13 cellular contexts compared by ENCODE assay signal in the genomic region with DNA sequence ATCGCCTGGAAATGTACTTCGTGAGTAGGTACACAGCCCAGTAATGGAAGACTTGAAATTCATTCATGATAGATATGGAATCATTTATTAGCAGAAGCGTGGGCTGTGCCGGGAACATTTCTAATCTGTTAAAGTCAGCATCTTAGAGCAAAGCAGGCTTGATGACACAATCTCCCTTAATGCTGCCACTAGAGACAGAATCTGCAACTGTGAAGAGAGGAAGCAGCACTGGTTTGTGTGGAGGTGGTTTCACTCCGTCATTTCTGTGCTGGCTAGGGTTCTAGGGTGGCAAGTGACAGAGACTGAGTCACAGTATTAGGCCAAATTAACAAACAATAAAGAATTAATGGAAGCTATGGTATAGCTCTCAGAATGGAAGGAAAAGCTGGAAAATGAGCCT.
DNase-seq lines count a peak whose midpoint lies in the region; ATAC-seq and TF ChIP-seq lines count a peak whose summit lies in the region.
"Had no signal": no experiment of that assay in that cellular context is flagged by ENCODE, and none has a peak within 500 bp of the region (broad histone marks: within the 10 kb centered on the region; RNA-seq: fewer than 3 reads in every experiment).

No MANE protein-coding gene starts in this region.

- peak; percentile 4 for TF ChIP-seq CTCF in brain microvascular endothelial cell (IDR thresholded peaks at IDR 0.05; ENCODE audit: low read depth, low read length, missing control alignments)
- TF ChIP-seq CTCF in testis (IDR thresholded peaks at IDR 0.05): no peak

- H3K27ac ChIP-seq in right cardiac atrium (ENCODE audit: low read length) (no peak overlapping the region), brain microvascular endothelial cell (no peak overlapping the region), testis (no peak overlapping the region)

- peaks cover 50% of the 10 kb centered on the region for H3K27me3 Mint-ChIP-seq in stimulated activated memory B cell treated with anti-CD40 and anti-IgM and Interleukin-4, amounts not matched to agents 10 μg/mL and 1 μg/mL and 100 μg/mL, for 72 hours

- H3K36me3 ChIP-seq in brain microvascular endothelial cell (replicated peaks): no peaks in the 10 kb centered on the region
- no peaks in the 10 kb centered on the region for H3K36me3 ChIP-seq in testis (ENCODE audit: low read depth, missing control alignments)

- H3K27ac Mint-ChIP-seq in stimulated activated memory B cell treated with anti-CD40 and anti-IgM and Interleukin-4, amounts not matched to agents 10 μg/mL and 1 μg/mL and 100 μg/mL, for 72 hours: no peak overlapping the region
- H3K27ac Mint-ChIP-seq: B cell, nephron progenitor cell had no signal

- ATAC-seq in right cardiac atrium: peak; percentile 54 to 60
- ATAC-seq in Right ventricle myocardium inferior: no peak
- ATAC-seq in HG03103 (IDR thresholded peaks at IDR 0.05; ENCODE audit: low read depth, unreplicated experiment): peak; percentile 77
- peak; percentile 55 for ATAC-seq in stimulated activated memory B cell treated with anti-CD40 and anti-IgM and Interleukin-4, amounts not matched to agents 10 μg/mL and 1 μg/mL and 100 μg/mL, for 72 hours
- ATAC-seq in SK-N-SH treated with all-trans-retinoic acid at 6 μM for 48 hours: no peak

- no peaks in the 10 kb centered on the region for H3K4me1 Mint-ChIP-seq in stimulated activated memory B cell treated with anti-CD40 and anti-IgM and Interleukin-4, amounts not matched to agents 10 μg/mL and 1 μg/mL and 100 μg/mL, for 72 hours
- H3K4me1 Mint-ChIP-seq: B cell had no signal

- H3K4me3 Mint-ChIP-seq in stimulated activated memory B cell treated with anti-CD40 and anti-IgM and Interleukin-4, amounts not matched to agents 10 μg/mL and 1 μg/mL and 100 μg/mL, for 72 hours: no peak overlapping the region
- H3K4me3 Mint-ChIP-seq: B cell, nephron progenitor cell had no signal

- H3K4me3 ChIP-seq in right cardiac atrium (ENCODE audit: low read length): no peak overlapping the region
- no peak overlapping the region for H3K4me3 ChIP-seq in brain microvascular endothelial cell (ENCODE audit: low read depth, low read length)
- no peak overlapping the region for H3K4me3 ChIP-seq in testis

- H3K27me3 ChIP-seq in right cardiac atrium (ENCODE audit: control insufficient read depth, insufficient read depth) (no peaks in the 10 kb centered on the region), brain microvascular endothelial cell (replicated peaks) (no peaks in the 10 kb centered on the region), testis (no peaks in the 10 kb centered on the region)

- in situ Hi-C loops in brain microvascular endothelial cell (cut with HindIII; ENCODE audit: low pct_ligation_motif_present, low sequenced_read_pairs): no loop called here

- no peak for DNase-seq in right cardiac atrium
- DNase-seq in Right ventricle myocardium inferior (ENCODE audit: missing footprints): no peak
- no peak for DNase-seq in brain microvascular endothelial cell
- no peak for DNase-seq in testis
- DNase-seq in NCI-H1417 treated with DMSO at 0.1 percent for 48 hours (lab: John Stamatoyannopoulos, UW): no peak
- DNase-seq: activated T-cell treated with anti-CD3 and anti-CD28 coated beads for 4 hours, NCI-H1694 treated with DMSO at 0.1 percent for 48 hours, nephron progenitor cell, T-helper 9 cell had no signal

- WGBS in right cardiac atrium: 58% methylated on average over 5 of the region's 5 CpGs
- 62 to 75% methylated on average over 5 of the region's 5 CpGs for WGBS in testis, 2 donors

- H3K9me3 ChIP-seq in right cardiac atrium (ENCODE audit: control insufficient read depth, low read length) (no peaks in the 10 kb centered on the region), testis (no peaks in the 10 kb centered on the region)

- no peaks in the 10 kb centered on the region for H3K36me3 Mint-ChIP-seq in stimulated activated memory B cell treated with anti-CD40 and anti-IgM and Interleukin-4, amounts not matched to agents 10 μg/mL and 1 μg/mL and 100 μg/mL, for 72 hours

- intact Hi-C loops in right cardiac atrium (cut with DNase I): no loop called here
- intact Hi-C loops in Right ventricle myocardium inferior (cut with DNase I): no loop called here
- intact Hi-C loops in testis (cut with DNase I; ENCODE audit: low total_unique reads): no loop called here

- no peaks in the 10 kb centered on the region for H3K4me1 ChIP-seq in right cardiac atrium (ENCODE audit: control insufficient read depth, insufficient read depth, low read length)
- no peaks in the 10 kb centered on the region for H3K4me1 ChIP-seq in testis

- TF ChIP-seq POLR2A in testis (IDR thresholded peaks at IDR 0.05): no peak

- H3K9me3 Mint-ChIP-seq in stimulated activated memory B cell treated with anti-CD40 and anti-IgM and Interleukin-4, amounts not matched to agents 10 μg/mL and 1 μg/mL and 100 μg/mL, for 72 hours: no peaks in the 10 kb centered on the region

TF ChIP-seq in SK-N-SH treated with all-trans-retinoic acid at 6 μM for 48 hours, 23 proteins besides CTCF, POLR2A, EP300 and RAD21 (continues in another document):
- TF ChIP-seq TOX (CRISPR knock-in tag; IDR thresholded peaks at IDR 0.05; ENCODE audit: borderline replicate concordance) (no peak), ARNTL (CRISPR knock-in tag; IDR thresholded peaks at IDR 0.05; ENCODE audit: borderline replicate concordance, low read depth) (no peak), PPARA (CRISPR knock-in tag; IDR thresholded peaks at IDR 0.05; ENCODE audit: borderline replicate concordance) (no peak), ISL1 (CRISPR knock-in tag; IDR thresholded peaks at IDR 0.05) (no peak), ESRRG (CRISPR knock-in tag; IDR thresholded peaks at IDR 0.05) (no peak), OSR1 (CRISPR knock-in tag; IDR thresholded peaks at IDR 0.05) (no peak), TSHZ2 (CRISPR knock-in tag; IDR thresholded peaks at IDR 0.05) (no peak), ZFP3 (CRISPR knock-in tag; IDR thresholded peaks at IDR 0.05) (no peak), GLIS3 (CRISPR knock-in tag; IDR thresholded peaks at IDR 0.05) (no peak), ZNF70 (CRISPR knock-in tag; IDR thresholded peaks at IDR 0.05) (no peak)
- TF ChIP-seq, protein P1, sequence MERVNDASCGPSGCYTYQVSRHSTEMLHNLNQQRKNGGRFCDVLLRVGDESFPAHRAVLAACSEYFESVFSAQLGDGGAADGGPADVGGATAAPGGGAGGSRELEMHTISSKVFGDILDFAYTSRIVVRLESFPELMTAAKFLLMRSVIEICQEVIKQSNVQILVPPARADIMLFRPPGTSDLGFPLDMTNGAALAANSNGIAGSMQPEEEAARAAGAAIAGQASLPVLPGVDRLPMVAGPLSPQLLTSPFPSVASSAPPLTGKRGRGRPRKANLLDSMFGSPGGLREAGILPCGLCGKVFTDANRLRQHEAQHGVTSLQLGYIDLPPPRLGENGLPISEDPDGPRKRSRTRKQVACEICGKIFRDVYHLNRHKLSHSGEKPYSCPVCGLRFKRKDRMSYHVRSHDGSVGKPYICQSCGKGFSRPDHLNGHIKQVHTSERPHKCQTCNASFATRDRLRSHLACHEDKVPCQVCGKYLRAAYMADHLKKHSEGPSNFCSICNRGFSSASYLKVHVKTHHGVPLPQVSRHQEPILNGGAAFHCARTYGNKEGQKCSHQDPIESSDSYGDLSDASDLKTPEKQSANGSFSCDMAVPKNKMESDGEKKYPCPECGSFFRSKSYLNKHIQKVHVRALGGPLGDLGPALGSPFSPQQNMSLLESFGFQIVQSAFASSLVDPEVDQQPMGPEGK (CRISPR knock-in tag; IDR thresholded peaks at IDR 0.05; ENCODE audit: borderline replicate concordance): no peak
- TF ChIP-seq, protein P2, sequence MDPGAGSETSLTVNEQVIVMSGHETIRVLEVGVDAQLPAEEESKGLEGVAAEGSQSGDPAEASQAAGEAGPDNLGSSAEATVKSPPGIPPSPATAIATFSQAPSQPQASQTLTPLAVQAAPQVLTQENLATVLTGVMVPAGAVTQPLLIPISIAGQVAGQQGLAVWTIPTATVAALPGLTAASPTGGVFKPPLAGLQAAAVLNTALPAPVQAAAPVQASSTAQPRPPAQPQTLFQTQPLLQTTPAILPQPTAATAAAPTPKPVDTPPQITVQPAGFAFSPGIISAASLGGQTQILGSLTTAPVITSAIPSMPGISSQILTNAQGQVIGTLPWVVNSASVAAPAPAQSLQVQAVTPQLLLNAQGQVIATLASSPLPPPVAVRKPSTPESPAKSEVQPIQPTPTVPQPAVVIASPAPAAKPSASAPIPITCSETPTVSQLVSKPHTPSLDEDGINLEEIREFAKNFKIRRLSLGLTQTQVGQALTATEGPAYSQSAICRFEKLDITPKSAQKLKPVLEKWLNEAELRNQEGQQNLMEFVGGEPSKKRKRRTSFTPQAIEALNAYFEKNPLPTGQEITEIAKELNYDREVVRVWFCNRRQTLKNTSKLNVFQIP (CRISPR knock-in tag; IDR thresholded peaks at IDR 0.05; ENCODE audit: borderline replicate concordance, low read depth): no peak

Comparison
In these comparisons a context has a peak if more than half of its experiments do, and no peak if none do; other contexts are left out.
1. ATAC-seq: peak in right cardiac atrium (2 of 2), HG03103 (single experiment) and stimulated activated memory B cell treated with anti-CD40 and anti-IgM and Interleukin-4, amounts not matched to agents 10 μg/mL and 1 μg/mL and 100 μg/mL, for 72 hours (single experiment); none in Right ventricle myocardium inferior (single experiment) and SK-N-SH treated with all-trans-retinoic acid at 6 μM for 48 hours (single experiment).